14 cellular contexts compared by ENCODE assay signal in the genomic region with DNA sequence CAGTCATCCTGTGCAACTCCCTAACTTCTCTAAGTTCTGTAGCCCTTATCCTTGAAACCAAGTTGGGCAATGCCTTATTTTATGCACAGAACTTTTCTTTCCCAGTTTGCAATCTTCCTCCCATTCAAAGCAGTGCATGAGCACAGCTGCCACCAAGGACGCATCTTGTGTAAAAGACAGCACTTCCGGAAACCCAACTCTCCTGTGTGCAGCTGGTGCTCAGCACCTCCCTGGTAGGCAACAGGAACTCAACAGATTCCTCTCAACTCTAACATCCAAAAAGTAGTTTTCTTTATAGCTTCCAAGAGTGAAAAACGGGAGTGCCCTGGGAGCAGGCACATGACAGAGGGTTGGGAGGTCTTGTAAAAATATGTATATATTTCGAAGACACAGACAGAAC. TPM values are rescaled to one million over a fixed set of nuclear protein-coding genes. Genes with fewer than 3 reads are reported as not detected.
DNase-seq lines count a peak whose midpoint lies in the region; ATAC-seq and TF ChIP-seq lines count a peak whose summit lies in the region.
"Had no signal": no experiment of that assay in that cellular context is flagged by ENCODE, and none has a peak within 500 bp of the region (broad histone marks: within the 10 kb centered on the region; RNA-seq: fewer than 3 reads in every experiment).

No MANE protein-coding gene starts in this region.

- no peak for TF ChIP-seq POLR2A in lower leg skin (IDR thresholded peaks at IDR 0.05)

- CTCF ChIA-PET in activated CD4-positive, alpha-beta T cell treated with anti-CD3 and anti-CD28 coated beads for 36 hours (lab: Charles Lee) = interaction anchor here (0.6 to 0.8 kb wide), 2 partner anchors 11 to 428 kb away, joined by 3 read pairs; no protein-coding TSS in a partner anchor

- peak overlapping the region; percentile 93 for H3K4me3 Mint-ChIP-seq in activated CD4-positive, alpha-beta T cell treated with anti-CD3 and anti-CD28 coated beads for 36 hours
- peak overlapping the region; percentile 95 for H3K4me3 Mint-ChIP-seq in activated naive CD8-positive, alpha-beta T cell treated with anti-CD3 and anti-CD28 coated beads, Interleukin-2, amount 10 ng/mL, durations not matched to agents 7 days and 5 days
- H3K4me3 Mint-ChIP-seq in neural crest cell = peak overlapping the region; percentile 95

- 85 to 86% methylated on average over 4 of the region's 4 CpGs for WGBS in lower leg skin, 2 donors

- H3K27ac Mint-ChIP-seq in activated CD4-positive, alpha-beta T cell treated with anti-CD3 and anti-CD28 coated beads for 36 hours = peak overlapping the region; percentile 59
- peak overlapping the region; percentile 7 for H3K27ac Mint-ChIP-seq in activated naive CD8-positive, alpha-beta T cell treated with anti-CD3 and anti-CD28 coated beads, Interleukin-2, amount 10 ng/mL, durations not matched to agents 7 days and 5 days
- H3K27ac Mint-ChIP-seq in neural crest cell (ENCODE audit: unreplicated experiment) = peak overlapping the region; percentile 44

- TF ChIP-seq CTCF in neural crest cell (conservative IDR thresholded peaks at IDR 0.05) (no peak), WERI-Rb-1 (IDR thresholded peaks at IDR 0.05; ENCODE audit: low read depth, low read length) (no peak), lower leg skin (IDR thresholded peaks at IDR 0.05) (no peak)

- ATAC-seq in activated CD4-positive, alpha-beta T cell treated with anti-CD3 and anti-CD28 coated beads for 36 hours = no peak
- ATAC-seq in activated naive CD8-positive, alpha-beta T cell treated with anti-CD3 and anti-CD28 coated beads, Interleukin-2, amount 10 ng/mL, durations not matched to agents 7 days and 5 days (ENCODE audit: low read depth) = no peak
- no peak for ATAC-seq in HG02588 (IDR thresholded peaks at IDR 0.05; ENCODE audit: unreplicated experiment)
- ATAC-seq: mucosa of descending colon had no signal

- H3K27ac ChIP-seq in KOPT-K1 (ENCODE audit: low read depth, low read length, poor library complexity, severe bottlenecking) (peak overlapping the region; percentile 98), WERI-Rb-1 (no peak overlapping the region)
- H3K27ac ChIP-seq: cardiac muscle cell had no signal

- H3K4me3 ChIP-seq in WERI-Rb-1 (ENCODE audit: low read depth, low read length) (no peak overlapping the region), lower leg skin (ENCODE audit: low read depth, poor library complexity, severe bottlenecking) (no peak overlapping the region)
- H3K4me3 ChIP-seq: mucosa of descending colon had no signal

- H3K36me3 Mint-ChIP-seq in activated CD4-positive, alpha-beta T cell treated with anti-CD3 and anti-CD28 coated beads for 36 hours (ENCODE audit: low read depth) = peaks cover 36% of the 10 kb centered on the region
- peaks cover 20% of the 10 kb centered on the region for H3K36me3 Mint-ChIP-seq in activated naive CD8-positive, alpha-beta T cell treated with anti-CD3 and anti-CD28 coated beads, Interleukin-2, amount 10 ng/mL, durations not matched to agents 7 days and 5 days
- H3K36me3 Mint-ChIP-seq in neural crest cell (ENCODE audit: low read depth) = peaks cover 5% of the 10 kb centered on the region

- intact Hi-C loops in activated CD4-positive, alpha-beta T cell treated with anti-CD3 and anti-CD28 coated beads for 36 hours (cut with DNase I, micrococcal nuclease) = no loop called here
- intact Hi-C loops in lower leg skin (cut with DNase I; ENCODE audit: low total_unique reads) = no loop called here

- H3K27me3 ChIP-seq in WERI-Rb-1 (ENCODE audit: insufficient read depth, low read depth, severe bottlenecking) = no peaks in the 10 kb centered on the region
- H3K27me3 ChIP-seq: cardiac muscle cell had no signal

- H3K9me3 ChIP-seq in KOPT-K1 (ENCODE audit: insufficient read depth, low read length, poor library complexity, severe bottlenecking) = no peaks in the 10 kb centered on the region
- H3K9me3 ChIP-seq in WERI-Rb-1 (ENCODE audit: severe bottlenecking) = no peaks in the 10 kb centered on the region
- H3K9me3 ChIP-seq: mucosa of descending colon had no signal

- peaks cover 55% of the 10 kb centered on the region for H3K36me3 ChIP-seq in KOPT-K1 (ENCODE audit: insufficient read depth, low read length)
- peaks cover 40% of the 10 kb centered on the region for H3K36me3 ChIP-seq in WERI-Rb-1

- DNase-seq in activated CD4-positive, alpha-beta T cell treated with anti-CD3 and anti-CD28 coated beads for 36 hours = no peak
- DNase-seq in activated CD4-positive, alpha-beta T cell treated with anti-CD3 and anti-CD28 coated beads for 4 hours = no peak
- DNase-seq in activated naive CD8-positive, alpha-beta T cell treated with anti-CD3 and anti-CD28 coated beads, Interleukin-2, amount 10 ng/mL, durations not matched to agents 7 days and 5 days = no peak
- no peak for DNase-seq in neural crest cell (ENCODE audit: low read depth, low spot score)
- no peak for DNase-seq in WERI-Rb-1
- DNase-seq in lower leg skin (ENCODE audit: low spot score in 2 of 2) = no peak
- DNase-seq: activated CD8-positive, alpha-beta memory T cell treated with anti-CD3 and anti-CD28 coated beads, Interleukin-2, amount 50 U/mL, for 48 hours; OCI-M1; T-helper 9 cell had no signal

- POLR2A ChIA-PET in activated CD4-positive, alpha-beta T cell treated with anti-CD3 and anti-CD28 coated beads for 36 hours (lab: Charles Lee) = no interaction called here
- POLR2A ChIA-PET in activated naive CD8-positive, alpha-beta T cell treated with anti-CD3 and anti-CD28 coated beads, Interleukin-2, amount 10 ng/mL, durations not matched to agents 7 days and 5 days (lab: Charles Lee) = no interaction called here

- no peaks in the 10 kb centered on the region for H3K9me3 Mint-ChIP-seq in activated CD4-positive, alpha-beta T cell treated with anti-CD3 and anti-CD28 coated beads for 36 hours (ENCODE audit: low read depth)
- H3K9me3 Mint-ChIP-seq in activated naive CD8-positive, alpha-beta T cell treated with anti-CD3 and anti-CD28 coated beads, Interleukin-2, amount 10 ng/mL, durations not matched to agents 7 days and 5 days = no peaks in the 10 kb centered on the region
- no peaks in the 10 kb centered on the region for H3K9me3 Mint-ChIP-seq in neural crest cell
- H3K9me3 Mint-ChIP-seq: type B pancreatic cell had no signal

- H3K27me3 Mint-ChIP-seq in activated CD4-positive, alpha-beta T cell treated with anti-CD3 and anti-CD28 coated beads for 36 hours = no peaks in the 10 kb centered on the region
- no peaks in the 10 kb centered on the region for H3K27me3 Mint-ChIP-seq in activated naive CD8-positive, alpha-beta T cell treated with anti-CD3 and anti-CD28 coated beads, Interleukin-2, amount 10 ng/mL, durations not matched to agents 7 days and 5 days
- no peaks in the 10 kb centered on the region for H3K27me3 Mint-ChIP-seq in neural crest cell (ENCODE audit: low read depth)
- H3K27me3 Mint-ChIP-seq: type B pancreatic cell had no signal

- H3K4me1 Mint-ChIP-seq in activated CD4-positive, alpha-beta T cell treated with anti-CD3 and anti-CD28 coated beads for 36 hours = peaks cover 39% of the 10 kb centered on the region
- H3K4me1 Mint-ChIP-seq in activated naive CD8-positive, alpha-beta T cell treated with anti-CD3 and anti-CD28 coated beads, Interleukin-2, amount 10 ng/mL, durations not matched to agents 7 days and 5 days = peaks cover 29% of the 10 kb centered on the region
- H3K4me1 Mint-ChIP-seq in neural crest cell = peaks cover 47% of the 10 kb centered on the region

RNA-seq across cellular contexts. Expression of a gene that starts 2.2 kb away (rescaled TPM):
- total RNA-seq in activated CD4-positive, alpha-beta T cell treated with anti-CD3 and anti-CD28 coated beads for 36 hours = 10 to 100 TPM; 27.0 to 27.1 TPM
- 10 to 100 TPM; 30.4 to 31.3 TPM for total RNA-seq in activated naive CD8-positive, alpha-beta T cell treated with anti-CD3 and anti-CD28 coated beads, Interleukin-2, amount 10 ng/mL, durations not matched to agents 7 days and 5 days
- total RNA-seq in neural crest cell (27.7 and 28.2 TPM in 2 replicates), lower leg skin (10 to 100 TPM; 15.1 to 20.5 (median 17.1) TPM)

Comparison
In these comparisons a context has a peak if more than half of its experiments do, and no peak if none do; other contexts are left out.
1. H3K27ac Mint-ChIP-seq: peak in every context shown above with its lines; median percentile 59 in activated CD4-positive, alpha-beta T cell treated with anti-CD3 and anti-CD28 coated beads for 36 hours; 44 in neural crest cell; 7 in activated naive CD8-positive, alpha-beta T cell treated with anti-CD3 and anti-CD28 coated beads, Interleukin-2, amount 10 ng/mL, durations not matched to agents 7 days and 5 days.